Comparison of ENCODE assay signal across 21 cellular contexts in the genomic region with DNA sequence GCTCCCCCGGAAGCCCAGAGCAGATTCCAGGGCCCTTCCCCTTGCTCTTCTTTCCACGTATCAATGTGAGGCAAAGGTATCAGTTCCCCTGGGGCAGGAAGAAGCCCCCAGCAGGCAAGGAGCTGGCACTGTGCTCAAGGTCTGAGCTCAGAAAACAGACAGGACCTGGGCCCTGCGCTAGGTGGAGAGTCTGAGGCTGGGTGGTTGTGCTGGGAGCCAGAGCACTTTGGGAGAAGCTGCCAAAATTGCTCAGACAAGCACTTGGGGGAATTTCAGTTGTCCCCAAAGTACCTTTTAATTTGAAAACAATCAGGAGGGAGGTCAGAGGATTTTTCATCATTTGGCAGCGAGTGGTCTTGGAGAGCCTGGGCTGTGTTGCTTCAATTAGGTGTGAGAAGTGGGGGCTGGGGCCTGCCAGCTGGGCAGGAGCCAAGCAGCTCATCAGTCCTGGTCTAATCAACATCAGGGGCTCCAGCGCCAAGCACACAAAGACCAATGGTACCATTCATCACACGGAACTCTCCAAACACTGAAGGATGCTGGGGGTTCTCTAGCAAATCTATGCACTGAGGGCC.
DNase-seq lines count a peak whose midpoint lies in the region; ATAC-seq lines count a peak whose summit lies in the region.
"Had no signal": no experiment of that assay in that cellular context is flagged by ENCODE, and none has a peak within 500 bp of the region (broad histone marks: within the 10 kb centered on the region; RNA-seq: fewer than 3 reads in every experiment).

No MANE protein-coding gene starts in this region.

- no peak for ATAC-seq in stimulated activated effector memory CD8-positive, alpha-beta T cell treated with anti-CD3 and anti-CD28 coated beads, Interleukin-12 subunit alpha, Interleukin-12 subunit beta, amount 100 ng/mL, for 72 hours
- no peak for ATAC-seq in HG02610 (IDR thresholded peaks at IDR 0.05; ENCODE audit: unreplicated experiment)
- ATAC-seq: activated CD8-positive, alpha-beta memory T cell treated with anti-CD3 and anti-CD28 coated beads, Interleukin-2, amount 10 ng/mL, durations not matched to agents 7 days and 5 days; CD8-positive, alpha-beta T cell; Panc1; WTC11 had no signal

- peak; percentile 43 for DNase-seq in NCI-H187 treated with DMSO at 0.1 percent for 48 hours (lab: John Stamatoyannopoulos, UW)
- no peak for DNase-seq in NCI-H187 (lab: John Stamatoyannopoulos, UW)
- DNase-seq in NCI-H128 (lab: John Stamatoyannopoulos, UW; ENCODE audit: unreplicated experiment): peak; percentile 74
- peak; percentile 85 for DNase-seq in NCI-H446 treated with DMSO at 0.1 percent for 48 hours (lab: John Stamatoyannopoulos, UW)
- no peak for DNase-seq in stimulated activated effector memory CD8-positive, alpha-beta T cell treated with anti-CD3 and anti-CD28 coated beads, Interleukin-12 subunit alpha, Interleukin-12 subunit beta, amount 100 ng/mL, for 72 hours (ENCODE audit: low spot score in 2 of 2)
- no peak for DNase-seq in inferior parietal cortex (ENCODE audit: extremely low spot score)
- no peak for DNase-seq in iPS-NIHi11 (ENCODE audit: low spot score)
- DNase-seq: activated CD4-positive, alpha-beta T cell treated with anti-CD3 and anti-CD28 coated beads, Interleukin-2, amount 50 U/mL, for 1 hour; activated CD8-positive, alpha-beta memory T cell treated with anti-CD3 and anti-CD28 coated beads, Interleukin-2, amount 10 ng/mL, durations not matched to agents 7 days and 5 days; activated naive CD4-positive, alpha-beta T cell treated with Interleukin-2 at 50 U/mL for 16 hours; CD8-positive, alpha-beta T cell; islet precursor cell; NCI-H146; NCI-H510A; SIG-M5; stimulated activated CD4-positive, alpha-beta T cell treated with anti-CD3 and anti-CD28 coated beads, Interleukin-15, amount 100 ng/mL, for 24 hours; stimulated activated naive CD4-positive, alpha-beta T cell treated with Interleukin-2 at 50 U/mL for 16 hours had no signal

- H3K9me3 Mint-ChIP-seq in stimulated activated effector memory CD8-positive, alpha-beta T cell treated with anti-CD3 and anti-CD28 coated beads, Interleukin-12 subunit alpha, Interleukin-12 subunit beta, amount 100 ng/mL, for 72 hours: peaks cover 3% of the 10 kb centered on the region
- H3K9me3 Mint-ChIP-seq: WTC11 had no signal

- no peaks in the 10 kb centered on the region for H3K36me3 Mint-ChIP-seq in stimulated activated effector memory CD8-positive, alpha-beta T cell treated with anti-CD3 and anti-CD28 coated beads, Interleukin-12 subunit alpha, Interleukin-12 subunit beta, amount 100 ng/mL, for 72 hours
- H3K36me3 Mint-ChIP-seq: brain; CD8-positive, alpha-beta T cell; WTC11 had no signal

- peak overlapping the region; percentile 18 for H3K27ac Mint-ChIP-seq in stimulated activated effector memory CD8-positive, alpha-beta T cell treated with anti-CD3 and anti-CD28 coated beads, Interleukin-12 subunit alpha, Interleukin-12 subunit beta, amount 100 ng/mL, for 72 hours
- H3K27ac Mint-ChIP-seq: activated CD8-positive, alpha-beta memory T cell treated with anti-CD3 and anti-CD28 coated beads, Interleukin-2, amount 10 ng/mL, durations not matched to agents 7 days and 5 days; CD8-positive, alpha-beta T cell; WTC11 had no signal

- peaks cover 10% of the 10 kb centered on the region for H3K4me1 Mint-ChIP-seq in stimulated activated effector memory CD8-positive, alpha-beta T cell treated with anti-CD3 and anti-CD28 coated beads, Interleukin-12 subunit alpha, Interleukin-12 subunit beta, amount 100 ng/mL, for 72 hours

- H3K4me3 Mint-ChIP-seq in stimulated activated effector memory CD8-positive, alpha-beta T cell treated with anti-CD3 and anti-CD28 coated beads, Interleukin-12 subunit alpha, Interleukin-12 subunit beta, amount 100 ng/mL, for 72 hours: no peak overlapping the region
- H3K4me3 Mint-ChIP-seq: activated CD8-positive, alpha-beta memory T cell treated with anti-CD3 and anti-CD28 coated beads, Interleukin-2, amount 10 ng/mL, durations not matched to agents 7 days and 5 days; brain; CD8-positive, alpha-beta T cell; WTC11 had no signal

Comparison
In these comparisons a context has a peak if more than half of its experiments do, and no peak if none do; other contexts are left out.
1. DNase-seq: peak in NCI-H187 treated with DMSO at 0.1 percent for 48 hours (single experiment), NCI-H128 (single experiment) and NCI-H446 treated with DMSO at 0.1 percent for 48 hours (single experiment); none in NCI-H187 (0 of 2), stimulated activated effector memory CD8-positive, alpha-beta T cell treated with anti-CD3 and anti-CD28 coated beads, Interleukin-12 subunit alpha, Interleukin-12 subunit beta, amount 100 ng/mL, for 72 hours (0 of 2), inferior parietal cortex (single experiment) and iPS-NIHi11 (single experiment).